ENCODE assay signal across 20 cellular contexts in genomic region chr12:71410844-71411243, GRCh38. TPM values are rescaled to one million over a fixed set of nuclear protein-coding genes. Genes with fewer than 3 reads are reported as not detected.
DNase-seq lines count a peak whose midpoint lies in the region; ATAC-seq and TF ChIP-seq lines count a peak whose summit lies in the region.
"Had no signal": no experiment of that assay in that cellular context is flagged by ENCODE, and none has a peak within 500 bp of the region (broad histone marks: within the 10 kb centered on the region; RNA-seq: fewer than 3 reads in every experiment).

No MANE protein-coding gene starts in this region.

- DNase-seq in NCI-H748 (lab: John Stamatoyannopoulos, UW; ENCODE audit: unreplicated experiment) (peak; percentile 4), NCI-H748 treated with DMSO at 0.1 percent for 48 hours (lab: John Stamatoyannopoulos, UW) (no peak), WTC11 (ENCODE audit: low spot score) (no peak), RKO (ENCODE audit: low spot score) (no peak)
- DNase-seq: 8988T; ACHN; BE2C; C1 segment of cervical spinal cord; CD4-positive, alpha-beta memory T cell; CD4-positive, CD25-positive, alpha-beta regulatory T cell; CD8-positive, alpha-beta memory T cell; COR-L47; DMS 273 treated with DMSO at 0.1 percent for 48 hours; DMS153; DMS79; DND-41; GF-D8 had no signal

- peaks cover 48% of the 10 kb centered on the region for H3K9me3 Mint-ChIP-seq in WTC11

- no peak overlapping the region for H3K27ac Mint-ChIP-seq in WTC11
- H3K27ac Mint-ChIP-seq: CD14-positive monocyte; CD4-positive, alpha-beta memory T cell; CD4-positive, CD25-positive, alpha-beta regulatory T cell had no signal

- ATAC-seq in WTC11 (no peak), HG03139 (IDR thresholded peaks at IDR 0.05; ENCODE audit: unreplicated experiment) (no peak)

- H3K27me3 Mint-ChIP-seq in WTC11 (ENCODE audit: low read depth): no peaks in the 10 kb centered on the region
- H3K27me3 Mint-ChIP-seq: CD4-positive, CD25-positive, alpha-beta regulatory T cell had no signal

- H3K4me3 Mint-ChIP-seq in WTC11: no peak overlapping the region
- H3K4me3 Mint-ChIP-seq: CD14-positive monocyte; CD4-positive, alpha-beta memory T cell; CD4-positive, CD25-positive, alpha-beta regulatory T cell; CD8-positive, alpha-beta memory T cell had no signal

- H3K36me3 Mint-ChIP-seq in WTC11: peaks cover 29% of the 10 kb centered on the region
- H3K36me3 Mint-ChIP-seq: CD14-positive monocyte; CD4-positive, CD25-positive, alpha-beta regulatory T cell; CD8-positive, alpha-beta memory T cell had no signal

- H3K4me1 Mint-ChIP-seq in WTC11: no peaks in the 10 kb centered on the region
- H3K4me1 Mint-ChIP-seq: CD14-positive monocyte; CD4-positive, alpha-beta memory T cell; CD4-positive, CD25-positive, alpha-beta regulatory T cell; CD8-positive, alpha-beta memory T cell had no signal

- no peak for TF ChIP-seq CTCF in WTC11 (IDR thresholded peaks at IDR 0.05)

- POLR2A ChIA-PET in WTC11 (lab: Charles Lee): interaction anchor here (0.6 kb wide), 1 partner anchor 1418 kb away, joined by 4 read pairs; no protein-coding TSS in a partner anchor

- CTCF ChIA-PET in WTC11 (lab: Charles Lee): no interaction called here

TF ChIP-seq in WTC11, 78 proteins besides CTCF, POLR2A, EP300 and RAD21:
- TF ChIP-seq RELA (CRISPR knock-in tag; IDR thresholded peaks at IDR 0.05; ENCODE audit: borderline replicate concordance): no peak
- 0 out of 2 replicates have a peak, but pooled peaks have one; percentile 12 for TF ChIP-seq ZNF317 (CRISPR knock-in tag; IDR thresholded peaks at IDR 0.05; ENCODE audit: borderline replicate concordance, low read depth)
TF ChIP-seq in WTC11: peak in this region for 1.

RNA-seq across cellular contexts. Expression of gene LGR5, which starts 28.8 kb away (rescaled TPM):
- total RNA-seq in WTC11 (2021): 0.09 to 0.55 TPM (median 0.17 TPM) in 3 replicates
- total RNA-seq: CD4-positive, alpha-beta memory T cell; CD4-positive, CD25-positive, alpha-beta regulatory T cell; CD8-positive, alpha-beta memory T cell; Daoy had no signal
